24 cellular contexts compared by ENCODE assay signal in genomic region chr4:6368601-6369000, GRCh38.
A peak's percentile ranks its signal among the peaks of the same experiment; 100 is the strongest.
DNase-seq lines count a peak whose midpoint lies in the region; FAIRE-seq and TF ChIP-seq lines count a peak whose summit lies in the region.
"Had no signal": no experiment of that assay in that cellular context is flagged by ENCODE, and none has a peak within 500 bp of the region (broad histone marks: within the 10 kb centered on the region; RNA-seq: fewer than 3 reads in every experiment).

No MANE protein-coding gene starts in this region.

- FAIRE-seq in H1 (lab: Jason Lieb, UNC): no peak
- FAIRE-seq: GM12878, HepG2, K562 had no signal

- H3K27me3 Mint-ChIP-seq in T-helper 2 cell treated with Interferon-gamma antibody and Interleukin-4, amounts not matched to agents 5 μg/mL and 100 μg/mL, for 36 hours (ENCODE audit: low read depth): no peaks in the 10 kb centered on the region

- no peak overlapping the region for H3K4ac ChIP-seq in H1 (replicated peaks; ENCODE audit: insufficient read length, low read depth, low read length)

- no peaks in the 10 kb centered on the region for H3K9me3 Mint-ChIP-seq in T-helper 2 cell treated with Interferon-gamma antibody and Interleukin-4, amounts not matched to agents 5 μg/mL and 100 μg/mL, for 36 hours
- H3K9me3 Mint-ChIP-seq: CD8-positive, alpha-beta T cell; H9 had no signal

- H3K4me3 Mint-ChIP-seq in T-helper 2 cell treated with Interferon-gamma antibody and Interleukin-4, amounts not matched to agents 5 μg/mL and 100 μg/mL, for 36 hours: no peak overlapping the region
- H3K4me3 Mint-ChIP-seq: CD8-positive, alpha-beta T cell; H9 had no signal

- H3K4me3 ChIP-seq in H1 (ENCODE audit: extremely low read depth in 1 of 4, insufficient read depth in 2 of 4, low read depth in 3 of 4, low read length in 4 of 4) (no peak overlapping the region), osteoblast (ENCODE audit: insufficient read depth, low read length) (no peak overlapping the region)
- H3K4me3 ChIP-seq: BLaER1 treated with 17β-estradiol and CSF1 and Interleukin-3, amounts not matched to agents 10 nM and 100 nM; GM12878; K562; MG63 had no signal

- peaks cover 2 to 14% (median 7%) of the 10 kb centered on the region in 4 experiments; a peak in 5 of 7 replicates for H3K4me1 ChIP-seq in H1 (replicated peaks in 1 of 4; ENCODE audit: control insufficient read depth in 3 of 4, insufficient read depth in 4 of 4, low read length in 3 of 4)
- no peaks in the 10 kb centered on the region for H3K4me1 ChIP-seq in osteoblast (ENCODE audit: insufficient read depth, low read length)

- 84% methylated on average over 12 of the region's 12 CpGs; no CpG with 5 or more reads in 1 of the 2 experiments for WGBS in H1 (ENCODE audit: extremely low coverage in 1 of 2, insufficient coverage in 1 of 2, insufficient read length in 1 of 2, insufficient replicate concordance in 2 of 2, low coverage in 1 of 2, low lambda C conversion rate in 2 of 2, missing lambda C conversion rate in 1 of 2), 2 experiments

- peak overlapping the region; percentile 17; the same call in 1 of the 2 replicates for H4K8ac ChIP-seq in H1 (ENCODE audit: extremely low read depth, insufficient read depth, low read length)

- H3K23ac ChIP-seq in H1 (ENCODE audit: insufficient read length): no peak overlapping the region

- no peak overlapping the region for H2BK20ac ChIP-seq in H1 (ENCODE audit: low read length)

- H3K9ac ChIP-seq in H1 (replicated peaks in 1 of 4; ENCODE audit: extremely low read depth in 1 of 4, low read depth in 3 of 4, low read length in 3 of 4): no peak overlapping the region
- H3K9ac ChIP-seq: BLaER1 treated with 17β-estradiol and CSF1 and Interleukin-3, amounts not matched to agents 10 nM and 100 nM; SK-N-SH had no signal

- H3K79me2 ChIP-seq in H1 (ENCODE audit: control insufficient read depth in 1 of 2, insufficient read depth in 2 of 2, low read length in 2 of 2): no peaks in the 10 kb centered on the region
- H3K79me2 ChIP-seq in osteoblast (ENCODE audit: insufficient read depth, low read length): no peaks in the 10 kb centered on the region

- no peak overlapping the region for H3K56ac ChIP-seq in H1 (replicated peaks; ENCODE audit: insufficient read length, low read depth, low read length)

- H2AK5ac ChIP-seq in H1 (ENCODE audit: low read depth, low read length): no peak overlapping the region

- no peak overlapping the region for H2AFZ ChIP-seq in H1 (ENCODE audit: low read length)
- H2AFZ ChIP-seq in osteoblast (ENCODE audit: low read length): no peak overlapping the region

- POLR2A ChIA-PET in H1 (lab: Charles Lee; ENCODE audit: partially characterized antibody): interaction anchor here (1.2 kb wide), 1 partner anchor 12 kb away, joined by 3 read pairs; no protein-coding TSS in a partner anchor

- no peaks in the 10 kb centered on the region for H3K4me1 Mint-ChIP-seq in T-helper 2 cell treated with Interferon-gamma antibody and Interleukin-4, amounts not matched to agents 5 μg/mL and 100 μg/mL, for 36 hours (ENCODE audit: low read depth)

- H3K23me2 ChIP-seq in H1 (ENCODE audit: low read depth, low read length): no peaks in the 10 kb centered on the region

- no peak overlapping the region for H2BK12ac ChIP-seq in H1 (ENCODE audit: low read depth, low read length)

- no peak overlapping the region for H3K18ac ChIP-seq in H1 (ENCODE audit: extremely low read depth, low read length)

- H2BK15ac ChIP-seq in H1 (ENCODE audit: low read length): no peak overlapping the region

- H3K27me3 ChIP-seq in H1 (replicated peaks in 1 of 4; ENCODE audit: control insufficient read depth in 3 of 4, extremely low read depth in 1 of 4, insufficient read depth in 3 of 4, low read length in 3 of 4) (no peaks in the 10 kb centered on the region), osteoblast (ENCODE audit: insufficient read depth, low read length) (peaks cover 19% of the 10 kb centered on the region)
- H3K27me3 ChIP-seq: MG63 had no signal

- no peaks in the 10 kb centered on the region for H3K36me3 Mint-ChIP-seq in T-helper 2 cell treated with Interferon-gamma antibody and Interleukin-4, amounts not matched to agents 5 μg/mL and 100 μg/mL, for 36 hours (ENCODE audit: low read depth)
- H3K36me3 Mint-ChIP-seq: CD8-positive, alpha-beta T cell had no signal

- H2BK5ac ChIP-seq in H1 (ENCODE audit: low read depth, low read length): no peak overlapping the region

- no peak for TF ChIP-seq EP300 in H1 (IDR thresholded peaks at IDR 0.05; ENCODE audit: borderline replicate concordance in 1 of 2, low read depth in 2 of 2, low read length in 2 of 2)

- no peak overlapping the region for H2BK120ac ChIP-seq in H1 (replicated peaks; ENCODE audit: low read depth, low read length)

- H3K79me1 ChIP-seq in H1 (ENCODE audit: low read depth, low read length): no peaks in the 10 kb centered on the region

- H3K36me3 ChIP-seq in H1 (ENCODE audit: control insufficient read depth in 2 of 4, insufficient read depth in 4 of 4, low read length in 3 of 4) (no peaks in the 10 kb centered on the region), osteoblast (ENCODE audit: insufficient read depth, low read length) (no peaks in the 10 kb centered on the region)
- H3K36me3 ChIP-seq: BLaER1 treated with 17β-estradiol and CSF1 and Interleukin-3, amounts not matched to agents 10 nM and 100 nM; MG63 had no signal

- H4K5ac ChIP-seq in H1 (ENCODE audit: insufficient read length, low read depth, low read length): no peak overlapping the region

- H3K14ac ChIP-seq in H1 (ENCODE audit: insufficient read length): no peak overlapping the region

- H4K91ac ChIP-seq in H1 (replicated peaks; ENCODE audit: insufficient read length, low read length): no peak overlapping the region

- CTCF ChIA-PET in H1 (lab: Charles Lee; ENCODE audit: partially characterized antibody): interaction anchor here (1.3 kb wide), 1 partner anchor 33 kb away, joined by 3 read pairs; no protein-coding TSS in a partner anchor

- TF ChIP-seq RAD21 in H1 (IDR thresholded peaks at IDR 0.05 in 1 of 2, conservative IDR thresholded peaks at IDR 0.05 in 1 of 2; ENCODE audit: low read depth in 2 of 2, low read length in 2 of 2): no peak

- TF ChIP-seq POLR2A in H1 (IDR thresholded peaks at IDR 0.05; ENCODE audit: control extremely low read depth in 1 of 2, low read depth in 2 of 2, low read length in 2 of 2): no peak

- peak; percentile 21 for DNase-seq in NCI-H2171 treated with DMSO at 0.1 percent for 48 hours (lab: John Stamatoyannopoulos, UW)
- no peak for DNase-seq in NCI-H2171 (lab: John Stamatoyannopoulos, UW)
- peak; percentile 20 for DNase-seq in NCI-H69 (lab: John Stamatoyannopoulos, UW)
- DNase-seq in H1 (ENCODE audit: low read depth in 1 of 2, low spot score in 2 of 2): no peak
- DNase-seq in osteoblast (ENCODE audit: insufficient read length, low spot score, missing footprints): peak; percentile 71
- DNase-seq in T-helper 2 cell treated with Interferon-gamma antibody and Interleukin-4, amounts not matched to agents 5 μg/mL and 100 μg/mL, for 36 hours (ENCODE audit: low spot score): no peak
- DNase-seq in cerebellar cortex (ENCODE audit: low spot score): no peak
- DNase-seq: 8988T; CD8-positive, alpha-beta T cell; DND-41; H9; MG63; NCI-H1436; NCI-H1930; NCI-H446 treated with DMSO at 0.1 percent for 48 hours; NCI-H526 treated with DMSO at 0.1 percent for 48 hours; SIG-M5; SK-N-SH had no signal

- TF ChIP-seq CTCF in H1 (IDR thresholded peaks at IDR 0.05; ENCODE audit: control extremely low read depth in 1 of 3, insufficient read depth in 1 of 3, low read depth in 1 of 3, low read length in 3 of 3) (no peak), osteoblast (IDR thresholded peaks at IDR 0.05; ENCODE audit: extremely low read depth, low read depth, low read length) (no peak)

- H3K9me3 ChIP-seq in H1 (ENCODE audit: insufficient read depth in 2 of 2, low read depth in 1 of 2, low read length in 1 of 2): no peaks in the 10 kb centered on the region
- H3K9me3 ChIP-seq in osteoblast (ENCODE audit: low read depth, low read length): no peaks in the 10 kb centered on the region
- H3K9me3 ChIP-seq: BLaER1 treated with 17β-estradiol and CSF1 and Interleukin-3, amounts not matched to agents 10 nM and 100 nM; MG63; SK-N-SH had no signal

- H3K27ac Mint-ChIP-seq in T-helper 2 cell treated with Interferon-gamma antibody and Interleukin-4, amounts not matched to agents 5 μg/mL and 100 μg/mL, for 36 hours: no peak overlapping the region
- H3K27ac Mint-ChIP-seq: CD8-positive, alpha-beta T cell had no signal

- H3K27ac ChIP-seq in H1 (ENCODE audit: low read depth, low read length) (no peak overlapping the region), osteoblast (ENCODE audit: low read depth, low read length) (no peak overlapping the region)
- H3K27ac ChIP-seq: BLaER1 treated with 17β-estradiol and CSF1 and Interleukin-3, amounts not matched to agents 10 nM and 100 nM; HL-60; RWPE1 had no signal

- H3K4me2 ChIP-seq in H1 (ENCODE audit: insufficient read depth in 1 of 2, low read depth in 2 of 2, low read length in 2 of 2): no peak overlapping the region
- no peak overlapping the region for H3K4me2 ChIP-seq in osteoblast (ENCODE audit: insufficient read depth, low read length)
- H3K4me2 ChIP-seq: SK-N-SH had no signal

- H4K20me1 ChIP-seq in H1 (replicated peaks in 1 of 2; ENCODE audit: control insufficient read depth in 1 of 2, insufficient read depth in 2 of 2, low read length in 2 of 2) (peaks cover 2 to 10% of the 10 kb centered on the region in 2 experiments), osteoblast (ENCODE audit: insufficient read depth, low read length) (no peaks in the 10 kb centered on the region)

TF ChIP-seq in H1, 55 proteins besides CTCF, POLR2A, EP300 and RAD21 (continues in another document):
- TF ChIP-seq TAF7 (optimal IDR thresholded peaks at IDR 0.05; ENCODE audit: borderline replicate concordance, low read depth, low read length): no peak
- no peak for TF ChIP-seq YY1 (IDR thresholded peaks at IDR 0.05; ENCODE audit: low read depth, low read length)
- no peak for TF ChIP-seq KDM5A (IDR thresholded peaks at IDR 0.05; ENCODE audit: low read length)
- TF ChIP-seq TAF1 (IDR thresholded peaks at IDR 0.05; ENCODE audit: low read depth, low read length): no peak
- no peak for TF ChIP-seq CTBP2 (IDR thresholded peaks at IDR 0.05; ENCODE audit: borderline replicate concordance, insufficient read depth, insufficient read length, low read length)
- no peak for TF ChIP-seq CHD2 (IDR thresholded peaks at IDR 0.05; ENCODE audit: low read length)
- no peak for TF ChIP-seq JUN (IDR thresholded peaks at IDR 0.05; ENCODE audit: low read depth, low read length)
- no peak for TF ChIP-seq KDM4A (IDR thresholded peaks at IDR 0.05; ENCODE audit: low read depth, low read length, severe bottlenecking)
- TF ChIP-seq HDAC6 (IDR thresholded peaks at IDR 0.05; ENCODE audit: low read depth, low read length): no peak
- TF ChIP-seq EZH2 (IDR thresholded peaks at IDR 0.05; ENCODE audit: low read depth, low read length, severe bottlenecking): no peak
- TF ChIP-seq SIRT6 (IDR thresholded peaks at IDR 0.05; ENCODE audit: low read length): no peak
- no peak for TF ChIP-seq TBP (IDR thresholded peaks at IDR 0.05; ENCODE audit: low read depth, low read length)
- TF ChIP-seq EGR1 (IDR thresholded peaks at IDR 0.05; ENCODE audit: borderline replicate concordance, low read depth, low read length): no peak
- TF ChIP-seq RBBP5 (IDR thresholded peaks at IDR 0.05; ENCODE audit: borderline replicate concordance, low read depth, low read length): no peak

Comparison
In these comparisons a context has a peak if more than half of its experiments do, and no peak if none do; other contexts are left out.
1. DNase-seq: peak in NCI-H2171 treated with DMSO at 0.1 percent for 48 hours (single experiment), NCI-H69 (single experiment) and osteoblast (single experiment); none in NCI-H2171 (single experiment), H1 (0 of 2), T-helper 2 cell treated with Interferon-gamma antibody and Interleukin-4, amounts not matched to agents 5 μg/mL and 100 μg/mL, for 36 hours (single experiment) and cerebellar cortex (single experiment).